ENCODE assay signal across 22 cellular contexts in genomic region chr11:120056301-120057027, GRCh38.
A peak's percentile ranks its signal among the peaks of the same experiment; 100 is the strongest.
DNase-seq lines count a peak whose midpoint lies in the region; ATAC-seq and TF ChIP-seq lines count a peak whose summit lies in the region.
"Had no signal": no experiment of that assay in that cellular context is flagged by ENCODE, and none has a peak within 500 bp of the region (broad histone marks: within the 10 kb centered on the region; RNA-seq: fewer than 3 reads in every experiment).

No MANE protein-coding gene starts in this region.

- H3K18ac ChIP-seq in neuronal stem cell (ENCODE audit: low read length), result peak overlapping the region; percentile 58

- WGBS in heart left ventricle, 4 donors, result 83 to 94% (median 91%) methylated on average over 10 of the region's 10 CpGs
- no CpG with 5 or more reads among the region's 10 CpGs for WGBS in neuronal stem cell (ENCODE audit: extremely low coverage in 2 of 2, insufficient read length in 2 of 2, insufficient replicate concordance in 1 of 2), 2 donors
- 71 to 81% (median 72%) methylated on average over 10 of the region's 10 CpGs for WGBS in psoas muscle, 3 donors

- H3K9me3 ChIP-seq in right atrium auricular region (no peaks in the 10 kb centered on the region), heart left ventricle (no peaks in the 10 kb centered on the region), neuronal stem cell (replicated peaks in 1 of 2; ENCODE audit: control insufficient read depth in 2 of 2, insufficient read depth in 1 of 2, low read depth in 1 of 2, low read length in 2 of 2) (peaks cover 0 to 4% of the 10 kb centered on the region in 2 donors), WERI-Rb-1 (ENCODE audit: severe bottlenecking) (no peaks in the 10 kb centered on the region), psoas muscle (no peaks in the 10 kb centered on the region)
- H3K9me3 ChIP-seq: BE2C, HAP-1, lower lobe of right lung, upper lobe of right lung had no signal

- peak overlapping the region; percentile 59 for H2BK15ac ChIP-seq in neuronal stem cell (ENCODE audit: low read length)

- DNase-seq in right atrium auricular region (ENCODE audit: low spot score) (peak; percentile 54), heart left ventricle (no peak), foreskin keratinocyte (no peak), neuronal stem cell (ENCODE audit: low spot score) (no peak), NCI-H1694 (lab: John Stamatoyannopoulos, UW) (no peak), WERI-Rb-1 (no peak), psoas muscle (no peak)
- DNase-seq: 8988T; activated naive CD8-positive, alpha-beta T cell treated with anti-CD3 and anti-CD28 coated beads, Interleukin-2, amount 50 U/mL, for 24 hours; BE2C; brain microvascular endothelial cell; cortex of kidney; lower lobe of right lung; naive thymus-derived CD4-positive, alpha-beta T cell; NCI-H1436; NCI-H2171 treated with DMSO at 0.1 percent for 48 hours; Right ventricle myocardium superior; stimulated activated CD4-positive, alpha-beta T cell treated with anti-CD3 and anti-CD28 coated beads, Interleukin-4, amount 100 ng/mL, for 1 hour; upper lobe of right lung had no signal

- no peak overlapping the region for H3K9ac ChIP-seq in neuronal stem cell (ENCODE audit: low read depth, low read length, poor library complexity)

- no peak for ATAC-seq in heart left ventricle
- ATAC-seq in foreskin keratinocyte, result no peak
- ATAC-seq in HG03175 (IDR thresholded peaks at IDR 0.05; ENCODE audit: unreplicated experiment), result no peak
- ATAC-seq in psoas muscle, result no peak
- ATAC-seq: activated naive CD8-positive, alpha-beta T cell treated with anti-CD3 and anti-CD28 coated beads, Interleukin-2, amount 50 U/mL, for 24 hours; activated T-helper 17 cell treated with anti-CD3 and anti-CD28 coated beads, Interleukin-2, amount 50 U/mL, for 72 hours; lower lobe of right lung; naive thymus-derived CD4-positive, alpha-beta T cell; upper lobe of right lung had no signal

- TF ChIP-seq POLR2A in heart left ventricle (IDR thresholded peaks at IDR 0.05), result no peak

- H2BK120ac ChIP-seq in neuronal stem cell (ENCODE audit: low read depth, low read length), result no peak overlapping the region

- H3K4me1 ChIP-seq in right atrium auricular region (no peaks in the 10 kb centered on the region), heart left ventricle (no peaks in the 10 kb centered on the region), foreskin keratinocyte (peaks cover 24% of the 10 kb centered on the region), neuronal stem cell (ENCODE audit: control insufficient read depth in 2 of 2, insufficient read depth in 1 of 2, low read depth in 1 of 2, low read length in 2 of 2) (peaks cover 11 to 37% of the 10 kb centered on the region in 2 donors), psoas muscle (no peaks in the 10 kb centered on the region)
- H3K4me1 ChIP-seq: BE2C, lower lobe of right lung, upper lobe of right lung had no signal

- H4K91ac ChIP-seq in neuronal stem cell (ENCODE audit: low read depth, low read length, poor library complexity), result no peak overlapping the region

- intact Hi-C loops in heart left ventricle (cut with DNase I), result no loop called here
- intact Hi-C loops in psoas muscle (cut with DNase I), result no loop called here

- H2BK12ac ChIP-seq in neuronal stem cell (ENCODE audit: low read length), result peak overlapping the region; percentile 2

- H3K79me1 ChIP-seq in neuronal stem cell (ENCODE audit: low read depth, low read length), result no peaks in the 10 kb centered on the region

- H3K14ac ChIP-seq in neuronal stem cell (ENCODE audit: low read length), result no peak overlapping the region

- H2AFZ ChIP-seq in neuronal stem cell (ENCODE audit: low read length), result peak overlapping the region; percentile 23

- H3K27me3 ChIP-seq in right atrium auricular region, result no peaks in the 10 kb centered on the region
- peaks cover 0 to 20% (median 0%) of the 10 kb centered on the region in 9 donors for H3K27me3 ChIP-seq in heart left ventricle
- no peaks in the 10 kb centered on the region for H3K27me3 ChIP-seq in foreskin keratinocyte
- H3K27me3 ChIP-seq in neuronal stem cell (ENCODE audit: control insufficient read depth in 3 of 3, insufficient read depth in 3 of 3, low read depth in 1 of 3, low read length in 3 of 3), result peaks cover 0 to 9% (median 0%) of the 10 kb centered on the region in 3 experiments
- H3K27me3 ChIP-seq in WERI-Rb-1 (ENCODE audit: insufficient read depth, low read depth, severe bottlenecking), result no peaks in the 10 kb centered on the region
- peaks cover 0 to 5% (median 3%) of the 10 kb centered on the region in 3 donors for H3K27me3 ChIP-seq in psoas muscle (ENCODE audit: insufficient read depth in 3 of 3, low read length in 2 of 3)
- H3K27me3 ChIP-seq: BE2C, brain microvascular endothelial cell had no signal

- no peak overlapping the region for H3K23ac ChIP-seq in neuronal stem cell (ENCODE audit: low read depth, low read length, poor library complexity)

- H3K4me3 ChIP-seq in right atrium auricular region, result no peak overlapping the region
- no peak overlapping the region for H3K4me3 ChIP-seq in heart left ventricle
- H3K4me3 ChIP-seq in neuronal stem cell (ENCODE audit: low read length in 2 of 2), result no peak overlapping the region
- no peak overlapping the region for H3K4me3 ChIP-seq in WERI-Rb-1 (ENCODE audit: low read depth, low read length)
- no peak overlapping the region for H3K4me3 ChIP-seq in psoas muscle
- H3K4me3 ChIP-seq: HAP-1, lower lobe of right lung, upper lobe of right lung had no signal

- H2AK5ac ChIP-seq in neuronal stem cell (ENCODE audit: low read depth, low read length), result peak overlapping the region; percentile 59

- no peaks in the 10 kb centered on the region for H3K36me3 ChIP-seq in right atrium auricular region
- H3K36me3 ChIP-seq in heart left ventricle, result no peaks in the 10 kb centered on the region
- H3K36me3 ChIP-seq in neuronal stem cell (replicated peaks in 1 of 2; ENCODE audit: control insufficient read depth in 2 of 2, insufficient read depth in 2 of 2, low read length in 2 of 2), result peaks cover 0 to 2% of the 10 kb centered on the region in 2 donors
- no peaks in the 10 kb centered on the region for H3K36me3 ChIP-seq in WERI-Rb-1
- H3K36me3 ChIP-seq in psoas muscle (ENCODE audit: insufficient read depth in 1 of 2, low read depth in 1 of 2), result no peaks in the 10 kb centered on the region
- H3K36me3 ChIP-seq: BE2C, brain microvascular endothelial cell, HAP-1, lower lobe of right lung, upper lobe of right lung had no signal

- peak overlapping the region; percentile 17 for H3K4ac ChIP-seq in neuronal stem cell (ENCODE audit: low read length)

- no peak overlapping the region for H4K8ac ChIP-seq in neuronal stem cell (ENCODE audit: low read depth, low read length)

- TF ChIP-seq CTCF in right atrium auricular region (IDR thresholded peaks at IDR 0.05) (no peak), heart left ventricle (IDR thresholded peaks at IDR 0.05) (no peak), foreskin keratinocyte (conservative IDR thresholded peaks at IDR 0.05) (no peak), WERI-Rb-1 (IDR thresholded peaks at IDR 0.05; ENCODE audit: low read depth, low read length) (no peak), psoas muscle (IDR thresholded peaks at IDR 0.05) (no peak)

- H3K4me2 ChIP-seq in neuronal stem cell (ENCODE audit: insufficient read depth, low read length, poor library complexity, severe bottlenecking), result no peak overlapping the region

- H3K27ac ChIP-seq in right atrium auricular region, result no peak overlapping the region
- H3K27ac ChIP-seq in heart left ventricle, result no peak overlapping the region
- H3K27ac ChIP-seq in foreskin keratinocyte, result peak overlapping the region; percentile 29
- peak overlapping the region; percentile 80 for H3K27ac ChIP-seq in neuronal stem cell (replicated peaks; ENCODE audit: low read length)
- no peak overlapping the region for H3K27ac ChIP-seq in WERI-Rb-1
- no peak overlapping the region for H3K27ac ChIP-seq in psoas muscle
- H3K27ac ChIP-seq: brain microvascular endothelial cell, lower lobe of right lung, upper lobe of right lung had no signal

- peak overlapping the region; percentile 33 for H2BK5ac ChIP-seq in neuronal stem cell (ENCODE audit: low read length)

Comparison
In these comparisons a context has a peak if more than half of its experiments do, and no peak if none do; other contexts are left out.
1. H3K27ac ChIP-seq: peak in foreskin keratinocyte (single experiment) and neuronal stem cell (single experiment); none in right atrium auricular region (0 of 2), heart left ventricle (0 of 12), WERI-Rb-1 (single experiment) and psoas muscle (single experiment).